8 cellular contexts compared by ENCODE assay signal in genomic region chr3:14143826-14144225, GRCh38. TPM values are rescaled to one million over a fixed set of nuclear protein-coding genes. Genes with fewer than 3 reads are reported as not detected.
DNase-seq lines count a peak whose midpoint lies in the region; ATAC-seq, FAIRE-seq and TF ChIP-seq lines count a peak whose summit lies in the region.

No MANE protein-coding gene starts in this region.

- H3K27me3 ChIP-seq in pancreas, result no peaks in the 10 kb centered on the region

- no peak overlapping the region for H3K4me2 ChIP-seq in OCI-LY7 (ENCODE audit: low read length)

- CTCF ChIA-PET in OCI-LY7 (lab: Charles Lee; ENCODE audit: unreplicated experiment), result no interaction called here

- H3K36me3 ChIP-seq in pancreas (peaks cover 0 to 46% (median 29%) of the 10 kb centered on the region in 3 donors), OCI-LY7 (ENCODE audit: insufficient read depth, low read length) (peaks cover 33% of the 10 kb centered on the region)

- H2AFZ ChIP-seq in OCI-LY7 (ENCODE audit: low read length), result no peak overlapping the region

- FAIRE-seq in pancreas (lab: Jason Lieb, UNC), result no peak

- TF ChIP-seq CTCF in fibroblast of the aortic adventitia (IDR thresholded peaks at IDR 0.05; ENCODE audit: insufficient read depth, low read length), result no peak
- TF ChIP-seq CTCF in pancreas (IDR thresholded peaks at IDR 0.05), result no peak
- TF ChIP-seq CTCF in OCI-LY7 (conservative IDR thresholded peaks at IDR 0.05; ENCODE audit: low read length), result no peak

- POLR2A ChIA-PET in OCI-LY7 (lab: Charles Lee), result interaction anchor here (1.1 kb wide), 1 partner anchor 27 kb away, joined by 3 read pairs; no protein-coding TSS in a partner anchor

- ATAC-seq in pancreas (peak; percentile 15 to 53 (median 38)), HG03039 (IDR thresholded peaks at IDR 0.05; ENCODE audit: unreplicated experiment) (no peak)

- H3K4me1 ChIP-seq in pancreas (peaks cover 10 to 16% (median 13%) of the 10 kb centered on the region in 3 donors), OCI-LY7 (ENCODE audit: insufficient read depth, low read length, poor library complexity, severe bottlenecking) (no peaks in the 10 kb centered on the region)

- no peaks in the 10 kb centered on the region for H3K9me2 ChIP-seq in OCI-LY7 (ENCODE audit: insufficient read depth, low read length)

- intact Hi-C loops in pancreas (cut with DNase I) (no loop called here), OCI-LY7 (cut with micrococcal nuclease; ENCODE audit: unreplicated experiment) (no loop called here)

- 39 to 49% methylated on average over 3 of the region's 3 CpGs for WGBS in pancreas, 2 donors

- no TSS peak for BruUV-seq in OCI-LY7 (replicated peaks; lab: Mats Ljungman, UMichigan)

- no peaks in the 10 kb centered on the region for H3K79me2 ChIP-seq in OCI-LY7 (ENCODE audit: insufficient read depth, low read depth, low read length)

- DNase-seq in NCI-H510A treated with DMSO at 0.1 percent for 48 hours (lab: John Stamatoyannopoulos, UW), result peak; percentile 9
- DNase-seq in NCI-H510A (lab: John Stamatoyannopoulos, UW), result no peak
- DNase-seq in T1000 (lab: John Stamatoyannopoulos, UW), result peak; percentile 56
- peak; percentile 99 for DNase-seq in fibroblast of the aortic adventitia (ENCODE audit: low read depth)
- peak in 1 of 6 donors; percentile 22 for DNase-seq in pancreas
- no peak for DNase-seq in NCI-H2081 treated with DMSO at 0.1 percent for 48 hours (lab: John Stamatoyannopoulos, UW)
- no peak for DNase-seq in OCI-LY7 (ENCODE audit: low spot score)

- H3K4me3 ChIP-seq in fibroblast of the aortic adventitia (ENCODE audit: low read depth, low read length) (no peak overlapping the region), pancreas (no peak overlapping the region), OCI-LY7 (ENCODE audit: low read depth, low read length, poor library complexity, severe bottlenecking) (no peak overlapping the region)

- no peaks in the 10 kb centered on the region for H3K9me3 ChIP-seq in pancreas
- H3K9me3 ChIP-seq in OCI-LY7 (ENCODE audit: low read length), result no peaks in the 10 kb centered on the region

- H4K20me1 ChIP-seq in OCI-LY7 (ENCODE audit: insufficient read depth, low read length), result 0 out of 2 replicates have a peak, but pooled peaks cover 3% of the 10 kb centered on the region

- H3K27ac ChIP-seq in pancreas, result peak overlapping the region; percentile 75 to 94 (median 86)
- no peak overlapping the region for H3K27ac ChIP-seq in OCI-LY7 (ENCODE audit: low read depth, low read length, poor library complexity, severe bottlenecking)

RNA-seq across cellular contexts. Expression of gene TMEM43, which starts 19.0 kb away (rescaled TPM):
- total RNA-seq in fibroblast of the aortic adventitia (ENCODE audit: low replicate concordance) (109 and 134 TPM in 2 replicates), pancreas (10 to 100 TPM; 11.2 to 31.2 (median 17.6) TPM), OCI-LY7 (2022) (19.6 and 19.7 TPM in 2 replicates)
- polyA plus RNA-seq in pancreas, result 10 to 100 TPM; 13.5 to 22.8 TPM
- 22.2 and 23.3 TPM in 2 replicates for total RNA-seq in OCI-LY7 (2014; rRNA removed; shearing (Covaris generic))

RNA-seq across cellular contexts. Expression of gene CHCHD4, which starts 19.2 kb away (rescaled TPM):
- total RNA-seq in fibroblast of the aortic adventitia (ENCODE audit: low replicate concordance) (3.8 and 12.7 TPM in 2 replicates), pancreas (1 to 10 TPM; 3.2 to 6.0 (median 5.3) TPM), OCI-LY7 (2022) (26.9 and 27.1 TPM in 2 replicates)
- 1 to 10 TPM; 3.4 to 8.6 TPM for polyA plus RNA-seq in pancreas
- total RNA-seq in OCI-LY7 (2014; rRNA removed; shearing (Covaris generic)), result 19.8 and 24.7 TPM in 2 replicates

RNA-seq across cellular contexts. Expression of gene XPC, which starts 34.6 kb away (rescaled TPM):
- total RNA-seq in fibroblast of the aortic adventitia (ENCODE audit: low replicate concordance) (61.6 and 186 TPM in 2 replicates), pancreas (10 to 100 TPM; 14.2 to 29.9 (median 19.5) TPM), OCI-LY7 (2022) (38.6 and 44.1 TPM in 2 replicates)
- 10 to 100 TPM; 17.2 to 26.7 TPM for polyA plus RNA-seq in pancreas
- total RNA-seq in OCI-LY7 (2014; rRNA removed; shearing (Covaris generic)), result 22.7 and 30.2 TPM in 2 replicates

RNA-seq across cellular contexts. Expression of gene LSM3, which starts 34.8 kb away (rescaled TPM):
- 5.6 and 15.6 TPM in 2 replicates for total RNA-seq in fibroblast of the aortic adventitia (ENCODE audit: low replicate concordance)
- 1 to 10 TPM; 3.2 to 5.0 (median 4.3) TPM for total RNA-seq in pancreas
- polyA plus RNA-seq in pancreas, result 1 to 10 TPM; 3.7 to 7.9 TPM
- total RNA-seq in OCI-LY7 (2014; rRNA removed; shearing (Covaris generic)), result 12.4 and 15.6 TPM in 2 replicates
- total RNA-seq in OCI-LY7 (2022), result 21.0 and 21.9 TPM in 2 replicates

Comparison
In these comparisons a context has a peak if more than half of its experiments do, and no peak if none do; other contexts are left out.
1. DNase-seq: peak in NCI-H510A treated with DMSO at 0.1 percent for 48 hours (single experiment), T1000 (single experiment) and fibroblast of the aortic adventitia (single experiment); none in NCI-H510A (single experiment), NCI-H2081 treated with DMSO at 0.1 percent for 48 hours (single experiment) and OCI-LY7 (single experiment).